ENCODE assay signal across 23 cellular contexts in the genomic region with DNA sequence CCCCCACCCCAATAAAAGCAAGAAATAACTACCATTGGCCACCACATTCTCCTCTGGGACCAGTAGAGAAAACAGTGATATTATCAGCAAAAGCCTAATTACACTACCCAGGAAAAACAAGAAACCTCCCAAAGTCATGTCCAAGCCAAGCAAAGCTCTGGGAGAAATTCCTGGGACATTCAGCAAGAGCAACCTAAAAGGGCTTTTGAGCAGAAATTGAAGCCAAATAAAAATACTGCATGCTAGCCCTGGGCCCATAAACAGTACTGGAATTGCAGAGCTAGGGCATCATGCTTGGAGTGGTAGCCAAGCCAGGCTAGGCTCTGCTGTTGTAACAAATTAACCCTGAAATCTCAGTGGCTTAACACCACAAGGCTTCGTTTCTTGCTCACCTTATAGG.
"Had no signal": no experiment of that assay in that cellular context is flagged by ENCODE, and none has a peak within 500 bp of the region (broad histone marks: within the 10 kb centered on the region; RNA-seq: fewer than 3 reads in every experiment).

No MANE protein-coding gene starts in this region.

- H3K36me3 ChIP-seq: neutrophil, ovary, stomach had no signal

- H3K4me3 ChIP-seq: body of pancreas, ovary, stomach had no signal

- ATAC-seq: activated CD8-positive, alpha-beta memory T cell treated with anti-CD3 and anti-CD28 coated beads, Interleukin-2, amount 10 ng/mL, durations not matched to agents 7 days and 5 days; activated CD8-positive, alpha-beta T cell treated with anti-CD3 and anti-CD28 coated beads, Interleukin-2, amount 10 ng/mL, durations not matched to agents 7 days and 5 days; activated naive CD8-positive, alpha-beta T cell treated with anti-CD3 and anti-CD28 coated beads, Interleukin-2, amount 50 U/mL, for 24 hours; body of pancreas; effector memory CD8-positive, alpha-beta T cell; esophagus mucosa; stimulated activated naive B cell treated with anti-CD40 and anti-IgM and Interleukin-4, amounts not matched to agents 10 μg/mL and 1 μg/mL and 100 μg/mL, for 72 hours had no signal

- DNase-seq: activated CD4-positive, alpha-beta T cell treated with anti-CD3 and anti-CD28 coated beads for 1 hour; activated CD4-positive, alpha-beta T cell treated with anti-CD3 and anti-CD28 coated beads, Interleukin-2, amount 10 ng/mL, durations not matched to agents 7 days and 5 days; activated CD8-positive, alpha-beta memory T cell treated with anti-CD3 and anti-CD28 coated beads, Interleukin-2, amount 10 ng/mL, durations not matched to agents 7 days and 5 days; activated CD8-positive, alpha-beta T cell treated with anti-CD3 and anti-CD28 coated beads, Interleukin-2, amount 10 ng/mL, durations not matched to agents 7 days and 5 days; activated naive CD8-positive, alpha-beta T cell treated with anti-CD3 and anti-CD28 coated beads, Interleukin-2, amount 50 U/mL, for 24 hours; activated T-cell treated with anti-CD3 and anti-CD28 coated beads, Interleukin-2, amount 50 U/mL, for 48 hours; body of pancreas; cerebellar nuclear complex; cortex of kidney; effector memory CD8-positive, alpha-beta T cell; foreskin melanocyte; mammary epithelial cell; nephron progenitor cell; ovary; stimulated activated CD4-positive, alpha-beta T cell treated with anti-CD3 and anti-CD28 coated beads, Interleukin-15, amount 100 ng/mL, for 24 hours; stimulated activated CD4-positive, alpha-beta T cell treated with anti-CD3 and anti-CD28 coated beads, Interleukin-2, amount 100 ng/mL, for 24 hours; stimulated activated naive B cell treated with anti-CD40 and anti-IgM and Interleukin-4, amounts not matched to agents 10 μg/mL and 1 μg/mL and 100 μg/mL, for 72 hours; stomach; T-helper 9 cell; trophoblast cell had no signal

- H3K9me3 ChIP-seq: body of pancreas, neutrophil, ovary, stomach had no signal

- FAIRE-seq: islet of Langerhans had no signal

- H3K27me3 ChIP-seq: body of pancreas, neutrophil, ovary, stomach had no signal
